ENCODE assay signal across 9 cellular contexts in the genomic region with DNA sequence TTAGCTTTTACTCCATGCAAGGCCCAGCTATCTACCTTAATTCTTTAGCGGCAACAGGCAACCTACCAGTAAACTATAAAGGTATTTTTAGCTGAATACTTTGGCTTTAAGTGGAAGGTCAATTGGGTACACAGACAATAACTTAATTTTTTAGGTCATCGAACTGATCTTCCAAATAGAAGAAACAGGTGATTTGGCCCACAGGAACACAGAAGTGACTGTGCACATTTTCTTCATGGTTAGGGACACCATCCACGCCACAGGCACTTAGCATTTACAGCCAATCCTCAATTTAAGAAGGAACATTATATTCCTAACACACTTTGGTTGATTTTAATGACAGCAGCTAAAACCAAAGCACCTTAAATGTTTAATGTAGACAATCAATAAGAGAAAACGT. TPM values are rescaled to one million over a fixed set of nuclear protein-coding genes. Genes with fewer than 3 reads are reported as not detected.
DNase-seq lines count a peak whose midpoint lies in the region; ATAC-seq and TF ChIP-seq lines count a peak whose summit lies in the region.
"Had no signal": no experiment of that assay in that cellular context is flagged by ENCODE, and none has a peak within 500 bp of the region (broad histone marks: within the 10 kb centered on the region; RNA-seq: fewer than 3 reads in every experiment).

No MANE protein-coding gene starts in this region.

- H3K9me3 ChIP-seq in Caco-2 (no peaks in the 10 kb centered on the region), ectodermal cell (ENCODE audit: control insufficient read depth, low read length) (no peaks in the 10 kb centered on the region), neural cell (ENCODE audit: low read length) (no peaks in the 10 kb centered on the region)

- TF ChIP-seq POLR2A in NB4 (IDR thresholded peaks at IDR 0.05; ENCODE audit: extremely low read depth, insufficient read length), result no peak

- ATAC-seq in esophagus mucosa, result no peak
- ATAC-seq in HG03196 (IDR thresholded peaks at IDR 0.05; ENCODE audit: unreplicated experiment), result no peak
- ATAC-seq: activated CD4-positive, CD25-positive, alpha-beta regulatory T cell treated with anti-CD3 and anti-CD28 coated beads, Interleukin-2, amount 50 U/mL, for 24 hours had no signal

- no peak overlapping the region for H2AFZ ChIP-seq in neural cell (ENCODE audit: low read depth, low read length)

- H3K79me2 ChIP-seq in neural cell (replicated peaks; ENCODE audit: insufficient read depth, low read length), result peaks cover 67% of the 10 kb centered on the region

- peak overlapping the region; percentile 94 for H3K9ac ChIP-seq in neural cell (ENCODE audit: low read length)

- H3K36me3 ChIP-seq in Caco-2 (ENCODE audit: control insufficient read depth, insufficient read depth, low read length) (no peaks in the 10 kb centered on the region), ectodermal cell (ENCODE audit: control insufficient read depth, insufficient read depth, low read length) (no peaks in the 10 kb centered on the region), neural cell (ENCODE audit: insufficient read depth, low read length) (no peaks in the 10 kb centered on the region)

- no peak for TF ChIP-seq RAD21 in neural cell (conservative IDR thresholded peaks at IDR 0.05)

- 85 to 94% methylated on average over 2 to 4 of the region's 4 CpGs for WGBS in ectodermal cell, 2 experiments

- H3K4me1 ChIP-seq in Caco-2 (no peaks in the 10 kb centered on the region; the same call in 1 of the 2 replicates), ectodermal cell (ENCODE audit: control insufficient read depth, insufficient read depth, low read length) (peaks cover 8% of the 10 kb centered on the region)

- H3K4me3 Mint-ChIP-seq in Caco-2 (ENCODE audit: unreplicated experiment), result peak overlapping the region; percentile 77

- DNase-seq in Caco-2 (no peak), NB4 (ENCODE audit: low read depth) (peak; percentile 25), DMS53 treated with DMSO at 0.1 percent for 48 hours (lab: John Stamatoyannopoulos, UW; ENCODE audit: unreplicated experiment) (no peak), SIG-M5 treated with dmso at 0.1 percent for 504 hours (lab: John Stamatoyannopoulos, UW; ENCODE audit: unreplicated experiment) (no peak)

- H3K9me2 ChIP-seq in neural cell (ENCODE audit: insufficient read depth, low read length), result no peaks in the 10 kb centered on the region

- no peak for TF ChIP-seq CTCF in Caco-2 (IDR thresholded peaks at IDR 0.05; ENCODE audit: insufficient read depth in 1 of 2, low read depth in 1 of 2, low read length in 1 of 2, severe bottlenecking in 1 of 2, unreplicated experiment in 1 of 2)
- TF ChIP-seq CTCF in NB4 (IDR thresholded peaks at IDR 0.05; ENCODE audit: low read depth, low read length), result no peak
- no peak for TF ChIP-seq CTCF in neural cell (IDR thresholded peaks at IDR 0.05; ENCODE audit: poor library complexity, severe bottlenecking)

- TF ChIP-seq EP300 in neural cell (conservative IDR thresholded peaks at IDR 0.05; ENCODE audit: poor library complexity, severe bottlenecking), result no peak

- no peaks in the 10 kb centered on the region for H3K27me3 Mint-ChIP-seq in Caco-2 (ENCODE audit: insufficient read depth, unreplicated experiment)

- no peak overlapping the region for H3K27ac Mint-ChIP-seq in Caco-2 (ENCODE audit: unreplicated experiment)

- H4K20me1 ChIP-seq in neural cell (ENCODE audit: insufficient read depth), result no peaks in the 10 kb centered on the region

- H3K27me3 ChIP-seq in Caco-2 (replicated peaks; ENCODE audit: control insufficient read depth, insufficient read depth, low read length) (no peaks in the 10 kb centered on the region), ectodermal cell (ENCODE audit: control insufficient read depth, insufficient read depth, low read length, poor library complexity, severe bottlenecking) (no peaks in the 10 kb centered on the region), neural cell (ENCODE audit: insufficient read depth, low read depth, low read length) (no peaks in the 10 kb centered on the region)

- H3K4me3 ChIP-seq in Caco-2 (ENCODE audit: low read depth, low read length) (peak overlapping the region; percentile 56), NB4 (ENCODE audit: low read depth, low read length) (peak overlapping the region; percentile 78), ectodermal cell (ENCODE audit: insufficient read depth, low read depth, low read length) (peak overlapping the region; percentile 96), neural cell (ENCODE audit: low read length) (peak overlapping the region; percentile 93)

- peaks cover 15% of the 10 kb centered on the region for H3K36me3 Mint-ChIP-seq in Caco-2 (ENCODE audit: insufficient read depth, unreplicated experiment)

- H3K4me1 Mint-ChIP-seq in Caco-2 (ENCODE audit: low read depth, unreplicated experiment), result peaks cover 7% of the 10 kb centered on the region

- POLR2A ChIA-PET in Caco-2 (lab: Charles Lee), result interaction anchor here (0.6 kb wide), 1 partner anchor 13 kb away, joined by 3 read pairs; no protein-coding TSS in a partner anchor

- no TSS peak for BruUV-seq in Caco-2 (replicated peaks; lab: Mats Ljungman, UMichigan)

- CTCF ChIA-PET in Caco-2 (lab: Charles Lee), result no interaction called here

- no peaks in the 10 kb centered on the region for H3F3A ChIP-seq in neural cell (ENCODE audit: insufficient read depth, low read length, poor library complexity, severe bottlenecking)

- intact Hi-C loops in Caco-2 (cut with micrococcal nuclease; ENCODE audit: unreplicated experiment), result loop anchor here (5.0 kb wide), 1 partner anchor 235 kb away; no protein-coding TSS in a partner anchor

- peak overlapping the region; percentile 76 for H3K4me2 ChIP-seq in neural cell (ENCODE audit: low read length)

- H3K9me3 Mint-ChIP-seq in Caco-2 (ENCODE audit: unreplicated experiment), result no peaks in the 10 kb centered on the region

- no peak overlapping the region for H3K27ac ChIP-seq in ectodermal cell (ENCODE audit: insufficient read depth, low read depth, low read length, poor library complexity, severe bottlenecking)
- H3K27ac ChIP-seq in neural cell (ENCODE audit: low read length), result no peak overlapping the region

TF ChIP-seq in neural cell, 6 proteins besides CTCF, POLR2A, EP300 and RAD21:
- TF ChIP-seq TAF1 (IDR thresholded peaks at IDR 0.05; ENCODE audit: low read depth) (no peak), SMC3 (conservative IDR thresholded peaks at IDR 0.05; ENCODE audit: poor library complexity) (no peak), MXI1 (conservative IDR thresholded peaks at IDR 0.05; ENCODE audit: poor library complexity, severe bottlenecking) (no peak), EZH2 (IDR thresholded peaks at IDR 0.05; ENCODE audit: borderline replicate concordance, insufficient read depth, low read length, poor library complexity, severe bottlenecking) (no peak), POLR2AphosphoS5 (IDR thresholded peaks at IDR 0.05) (no peak)
- TF ChIP-seq, protein P1, sequence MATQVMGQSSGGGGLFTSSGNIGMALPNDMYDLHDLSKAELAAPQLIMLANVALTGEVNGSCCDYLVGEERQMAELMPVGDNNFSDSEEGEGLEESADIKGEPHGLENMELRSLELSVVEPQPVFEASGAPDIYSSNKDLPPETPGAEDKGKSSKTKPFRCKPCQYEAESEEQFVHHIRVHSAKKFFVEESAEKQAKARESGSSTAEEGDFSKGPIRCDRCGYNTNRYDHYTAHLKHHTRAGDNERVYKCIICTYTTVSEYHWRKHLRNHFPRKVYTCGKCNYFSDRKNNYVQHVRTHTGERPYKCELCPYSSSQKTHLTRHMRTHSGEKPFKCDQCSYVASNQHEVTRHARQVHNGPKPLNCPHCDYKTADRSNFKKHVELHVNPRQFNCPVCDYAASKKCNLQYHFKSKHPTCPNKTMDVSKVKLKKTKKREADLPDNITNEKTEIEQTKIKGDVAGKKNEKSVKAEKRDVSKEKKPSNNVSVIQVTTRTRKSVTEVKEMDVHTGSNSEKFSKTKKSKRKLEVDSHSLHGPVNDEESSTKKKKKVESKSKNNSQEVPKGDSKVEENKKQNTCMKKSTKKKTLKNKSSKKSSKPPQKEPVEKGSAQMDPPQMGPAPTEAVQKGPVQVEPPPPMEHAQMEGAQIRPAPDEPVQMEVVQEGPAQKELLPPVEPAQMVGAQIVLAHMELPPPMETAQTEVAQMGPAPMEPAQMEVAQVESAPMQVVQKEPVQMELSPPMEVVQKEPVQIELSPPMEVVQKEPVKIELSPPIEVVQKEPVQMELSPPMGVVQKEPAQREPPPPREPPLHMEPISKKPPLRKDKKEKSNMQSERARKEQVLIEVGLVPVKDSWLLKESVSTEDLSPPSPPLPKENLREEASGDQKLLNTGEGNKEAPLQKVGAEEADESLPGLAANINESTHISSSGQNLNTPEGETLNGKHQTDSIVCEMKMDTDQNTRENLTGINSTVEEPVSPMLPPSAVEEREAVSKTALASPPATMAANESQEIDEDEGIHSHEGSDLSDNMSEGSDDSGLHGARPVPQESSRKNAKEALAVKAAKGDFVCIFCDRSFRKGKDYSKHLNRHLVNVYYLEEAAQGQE (IDR thresholded peaks at IDR 0.05; ENCODE audit: borderline replicate concordance), result no peak

RNA-seq across cellular contexts. Expression of a gene that starts 1.9 kb away (rescaled TPM):
- 164 and 184 TPM in 2 replicates for total RNA-seq in Caco-2 (2022)
- polyA plus RNA-seq in ectodermal cell (2013, experiment 1 of 4), result 178 TPM
- 191 TPM for polyA plus RNA-seq in ectodermal cell (2013, experiment 2 of 4)
- polyA plus RNA-seq in ectodermal cell (2013, experiment 3 of 4), result 143 TPM
- polyA plus RNA-seq in ectodermal cell (2013, experiment 4 of 4), result 153 TPM
- 252 and 254 TPM in 2 replicates for polyA plus RNA-seq in neural cell
- polyA minus RNA-seq in neural cell, result 226 and 276 TPM in 2 replicates
- total RNA-seq in esophagus mucosa, result 114 TPM

RNA-seq across cellular contexts. Expression of a gene that starts 38.2 kb away (rescaled TPM):
- total RNA-seq in Caco-2 (2022) (8.2 and 9.9 TPM in 2 replicates), esophagus mucosa (18.8 TPM)
- polyA plus RNA-seq in ectodermal cell (2013, experiment 1 of 4), result 18.5 TPM
- polyA plus RNA-seq in ectodermal cell (2013, experiment 2 of 4), result 17.4 TPM
- 14.2 TPM for polyA plus RNA-seq in ectodermal cell (2013, experiment 3 of 4)
- 17.3 TPM for polyA plus RNA-seq in ectodermal cell (2013, experiment 4 of 4)
- 43.8 and 45.2 TPM in 2 replicates for polyA plus RNA-seq in neural cell
- 234 and 301 TPM in 2 replicates for polyA minus RNA-seq in neural cell
